In the genomic region with DNA sequence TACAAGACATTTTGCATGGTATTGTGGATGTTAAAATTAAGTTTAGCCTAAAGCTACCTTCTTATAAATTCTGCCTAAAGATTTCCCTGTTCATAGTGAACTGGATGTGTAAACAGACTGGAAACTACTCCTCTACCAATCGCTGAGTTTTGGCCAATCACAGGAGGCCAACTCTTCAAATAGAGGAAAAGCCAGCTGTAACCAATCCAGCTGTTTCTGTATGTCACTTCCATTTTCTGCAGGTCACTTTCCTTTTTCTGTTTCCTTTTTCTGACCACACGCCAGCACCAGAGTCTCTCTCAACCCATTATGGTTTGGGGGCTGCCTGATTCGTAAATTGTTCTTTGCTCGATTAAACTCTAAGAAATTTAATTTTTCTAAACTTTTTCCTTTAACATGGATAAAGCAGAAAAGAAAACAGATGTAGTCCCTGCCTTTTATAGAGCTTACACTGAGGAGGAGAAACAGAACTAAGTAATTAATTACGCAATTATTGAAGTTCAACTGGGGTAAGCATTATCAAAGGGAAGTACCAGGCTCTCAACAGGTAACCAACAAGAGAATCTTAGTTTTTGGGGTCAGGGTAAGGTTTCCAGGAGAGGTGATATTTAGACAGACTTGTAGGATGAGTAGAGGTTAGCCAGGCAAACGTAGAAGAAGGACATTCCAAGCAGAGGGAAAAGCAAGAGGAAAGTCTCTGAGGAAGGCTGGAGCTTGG, we compare ENCODE assay signal across 21 cellular contexts. TPM values are rescaled to one million over a fixed set of nuclear protein-coding genes. Genes with fewer than 3 reads are reported as not detected.
A peak's percentile ranks its signal among the peaks of the same experiment; 100 is the strongest.
DNase-seq lines count a peak whose midpoint lies in the region; ATAC-seq, FAIRE-seq and TF ChIP-seq lines count a peak whose summit lies in the region.
"Had no signal": no experiment of that assay in that cellular context is flagged by ENCODE, and none has a peak within 500 bp of the region (broad histone marks: within the 10 kb centered on the region; RNA-seq: fewer than 3 reads in every experiment).

No MANE protein-coding gene starts in this region.

- no peaks in the 10 kb centered on the region for H3K36me3 Mint-ChIP-seq in natural killer cell treated with Interleukin-12 subunit alpha and Interleukin-12 subunit beta and Interleukin-15 and Interleukin-18, amount 100 ng/mL, for 72 hours
- H3K36me3 Mint-ChIP-seq in stimulated activated effector memory CD8-positive, alpha-beta T cell treated with anti-CD3 and anti-CD28 coated beads, Interleukin-12 subunit alpha, Interleukin-12 subunit beta, amount 100 ng/mL, for 72 hours: no peaks in the 10 kb centered on the region
- H3K36me3 Mint-ChIP-seq: activated CD8-positive, alpha-beta memory T cell treated with anti-CD3 and anti-CD28 coated beads, Interleukin-2, amount 10 ng/mL, durations not matched to agents 7 days and 5 days; immature natural killer cell had no signal

- H3K4me1 Mint-ChIP-seq in natural killer cell treated with Interleukin-12 subunit alpha and Interleukin-12 subunit beta and Interleukin-15 and Interleukin-18, amount 100 ng/mL, for 72 hours (ENCODE audit: low read depth in 2 of 2): no peaks in the 10 kb centered on the region
- peaks cover 6% of the 10 kb centered on the region for H3K4me1 Mint-ChIP-seq in stimulated activated effector memory CD8-positive, alpha-beta T cell treated with anti-CD3 and anti-CD28 coated beads, Interleukin-12 subunit alpha, Interleukin-12 subunit beta, amount 100 ng/mL, for 72 hours
- H3K4me1 Mint-ChIP-seq: activated CD8-positive, alpha-beta memory T cell treated with anti-CD3 and anti-CD28 coated beads, Interleukin-2, amount 10 ng/mL, durations not matched to agents 7 days and 5 days; immature natural killer cell had no signal

- POLR2A ChIA-PET in H1 (lab: Charles Lee; ENCODE audit: partially characterized antibody): no interaction called here

- H2BK20ac ChIP-seq in H1 (ENCODE audit: low read length): no peak overlapping the region

- no peak overlapping the region for H2AK5ac ChIP-seq in H1 (ENCODE audit: low read depth, low read length)

- H2AFZ ChIP-seq in H1 (ENCODE audit: low read length): no peak overlapping the region

- no peaks in the 10 kb centered on the region for H3K79me2 ChIP-seq in H1 (ENCODE audit: control insufficient read depth in 1 of 2, insufficient read depth in 2 of 2, low read length in 2 of 2)

- no peak overlapping the region for H4K5ac ChIP-seq in H1 (ENCODE audit: insufficient read length, low read depth, low read length)

- in situ Hi-C loops in KBM-7 (cut with MboI; ENCODE audit: low pct_unique_long_range_greater_than_20kb, low sequenced_read_pairs): no loop called here

- H3K36me3 ChIP-seq in H1 (ENCODE audit: control insufficient read depth in 2 of 4, insufficient read depth in 4 of 4, low read length in 3 of 4): no peaks in the 10 kb centered on the region
- no peaks in the 10 kb centered on the region for H3K36me3 ChIP-seq in upper lobe of left lung

- DNase-seq in KBM-7 (peak; percentile 50), NOMO-1 treated with dmso at 0.1 percent for 144 hours (lab: John Stamatoyannopoulos, UW; ENCODE audit: unreplicated experiment) (peak; percentile 78), H1 (ENCODE audit: low read depth in 1 of 2, low spot score in 2 of 2) (no peak), sciatic nerve (ENCODE audit: low spot score) (no peak), SW 1271 (lab: John Stamatoyannopoulos, UW) (no peak), upper lobe of left lung (no peak)
- no peak for DNase-seq in natural killer cell treated with Interleukin-12 subunit alpha and Interleukin-12 subunit beta and Interleukin-15 and Interleukin-18, amount 100 ng/mL, for 72 hours (ENCODE audit: low spot score)
- DNase-seq in stimulated activated effector memory CD8-positive, alpha-beta T cell treated with anti-CD3 and anti-CD28 coated beads, Interleukin-12 subunit alpha, Interleukin-12 subunit beta, amount 100 ng/mL, for 72 hours (ENCODE audit: low spot score in 2 of 2): no peak
- DNase-seq: activated CD4-positive, CD25-positive, alpha-beta regulatory T cell treated with anti-CD3 and anti-CD28 coated beads, Interleukin-2, amount 50 U/mL, for 72 hours; activated CD8-positive, alpha-beta memory T cell treated with anti-CD3 and anti-CD28 coated beads, Interleukin-2, amount 10 ng/mL, durations not matched to agents 7 days and 5 days; activated effector memory CD4-positive, alpha-beta T cell treated with Interleukin-2 at 50 U/mL for 16 hours; central memory CD4-positive, alpha-beta T cell; effector memory CD8-positive, alpha-beta T cell; immature natural killer cell; NCI-H2171 treated with DMSO at 0.1 percent for 48 hours; stimulated activated CD4-positive, alpha-beta T cell treated with anti-CD3 and anti-CD28 coated beads, Interleukin-2, amount 100 ng/mL, for 24 hours; T-helper 9 cell had no signal

- H2BK5ac ChIP-seq in H1 (ENCODE audit: low read depth, low read length): no peak overlapping the region

- H3K18ac ChIP-seq in H1 (ENCODE audit: extremely low read depth, low read length): no peak overlapping the region

- no peak overlapping the region for H3K4ac ChIP-seq in H1 (replicated peaks; ENCODE audit: insufficient read length, low read depth, low read length)

- H3K27me3 Mint-ChIP-seq in natural killer cell treated with Interleukin-12 subunit alpha and Interleukin-12 subunit beta and Interleukin-15 and Interleukin-18, amount 100 ng/mL, for 72 hours: peaks cover 13 to 31% of the 10 kb centered on the region in 2 donors
- H3K27me3 Mint-ChIP-seq: IgD-negative memory B cell had no signal

- no peaks in the 10 kb centered on the region for H3K79me1 ChIP-seq in H1 (ENCODE audit: low read depth, low read length)

- H3K4me3 ChIP-seq in H1 (ENCODE audit: extremely low read depth in 1 of 4, insufficient read depth in 2 of 4, low read depth in 3 of 4, low read length in 4 of 4) (no peak overlapping the region), upper lobe of left lung (no peak overlapping the region)
- H3K4me3 ChIP-seq: GM12878 had no signal

- 80% methylated on average over 6 of the region's 6 CpGs; no CpG with 5 or more reads in 1 of the 2 experiments for WGBS in H1 (ENCODE audit: extremely low coverage in 1 of 2, insufficient coverage in 1 of 2, insufficient read length in 1 of 2, insufficient replicate concordance in 2 of 2, low coverage in 1 of 2, low lambda C conversion rate in 2 of 2, missing lambda C conversion rate in 1 of 2), 2 experiments
- 58 to 65% methylated on average over 6 of the region's 6 CpGs for WGBS in upper lobe of left lung, 2 donors

- TF ChIP-seq EP300 in H1 (IDR thresholded peaks at IDR 0.05; ENCODE audit: borderline replicate concordance in 1 of 2, low read depth in 2 of 2, low read length in 2 of 2) (no peak), upper lobe of left lung (IDR thresholded peaks at IDR 0.05) (no peak)

- H3K9me3 ChIP-seq in H1 (ENCODE audit: insufficient read depth in 2 of 2, low read depth in 1 of 2, low read length in 1 of 2): no peaks in the 10 kb centered on the region
- H3K9me3 ChIP-seq in upper lobe of left lung: no peaks in the 10 kb centered on the region

- H3K27ac Mint-ChIP-seq in natural killer cell treated with Interleukin-12 subunit alpha and Interleukin-12 subunit beta and Interleukin-15 and Interleukin-18, amount 100 ng/mL, for 72 hours: no peak overlapping the region
- no peak overlapping the region for H3K27ac Mint-ChIP-seq in stimulated activated effector memory CD8-positive, alpha-beta T cell treated with anti-CD3 and anti-CD28 coated beads, Interleukin-12 subunit alpha, Interleukin-12 subunit beta, amount 100 ng/mL, for 72 hours
- H3K27ac Mint-ChIP-seq: activated CD8-positive, alpha-beta memory T cell treated with anti-CD3 and anti-CD28 coated beads, Interleukin-2, amount 10 ng/mL, durations not matched to agents 7 days and 5 days; effector memory CD8-positive, alpha-beta T cell; IgD-negative memory B cell; immature natural killer cell had no signal

- H3K4me1 ChIP-seq in H1 (replicated peaks in 1 of 4; ENCODE audit: control insufficient read depth in 3 of 4, insufficient read depth in 4 of 4, low read length in 3 of 4): peaks cover 0 to 4% (median 0%) of the 10 kb centered on the region in 4 experiments; a peak in 1 of 7 replicates
- peaks cover 0 to 4% (median 0%) of the 10 kb centered on the region in 4 donors for H3K4me1 ChIP-seq in upper lobe of left lung

- H3K14ac ChIP-seq in H1 (ENCODE audit: insufficient read length): no peak overlapping the region

- H2BK12ac ChIP-seq in H1 (ENCODE audit: low read depth, low read length): no peak overlapping the region

- H4K20me1 ChIP-seq in H1 (replicated peaks in 1 of 2; ENCODE audit: control insufficient read depth in 1 of 2, insufficient read depth in 2 of 2, low read length in 2 of 2): no peaks in the 10 kb centered on the region

- H2BK15ac ChIP-seq in H1 (ENCODE audit: low read length): no peak overlapping the region

- H3K9me3 Mint-ChIP-seq in natural killer cell treated with Interleukin-12 subunit alpha and Interleukin-12 subunit beta and Interleukin-15 and Interleukin-18, amount 100 ng/mL, for 72 hours: no peaks in the 10 kb centered on the region
- H3K9me3 Mint-ChIP-seq in stimulated activated effector memory CD8-positive, alpha-beta T cell treated with anti-CD3 and anti-CD28 coated beads, Interleukin-12 subunit alpha, Interleukin-12 subunit beta, amount 100 ng/mL, for 72 hours: no peaks in the 10 kb centered on the region
- H3K9me3 Mint-ChIP-seq: effector memory CD8-positive, alpha-beta T cell; IgD-negative memory B cell; immature natural killer cell had no signal

- TF ChIP-seq RAD21 in H1 (IDR thresholded peaks at IDR 0.05 in 1 of 2, conservative IDR thresholded peaks at IDR 0.05 in 1 of 2; ENCODE audit: low read depth in 2 of 2, low read length in 2 of 2): no peak

- CTCF ChIA-PET in H1 (lab: Charles Lee; ENCODE audit: partially characterized antibody): interaction anchor here (0.6 to 2.8 kb wide), 6 partner anchors 8 to 234 kb away, joined by 3 to 13 read pairs (median 8); partner anchors contain the start of gene NADK2

- no peak overlapping the region for H4K8ac ChIP-seq in H1 (ENCODE audit: extremely low read depth, insufficient read depth, low read length)

- no peaks in the 10 kb centered on the region for H3K23me2 ChIP-seq in H1 (ENCODE audit: low read depth, low read length)

- H3K4me3 Mint-ChIP-seq in natural killer cell treated with Interleukin-12 subunit alpha and Interleukin-12 subunit beta and Interleukin-15 and Interleukin-18, amount 100 ng/mL, for 72 hours: no peak overlapping the region
- H3K4me3 Mint-ChIP-seq in stimulated activated effector memory CD8-positive, alpha-beta T cell treated with anti-CD3 and anti-CD28 coated beads, Interleukin-12 subunit alpha, Interleukin-12 subunit beta, amount 100 ng/mL, for 72 hours: no peak overlapping the region
- H3K4me3 Mint-ChIP-seq: activated CD8-positive, alpha-beta memory T cell treated with anti-CD3 and anti-CD28 coated beads, Interleukin-2, amount 10 ng/mL, durations not matched to agents 7 days and 5 days; effector memory CD8-positive, alpha-beta T cell; IgD-negative memory B cell; immature natural killer cell had no signal

- no peak for FAIRE-seq in H1 (lab: Jason Lieb, UNC)
- FAIRE-seq: GM12878 had no signal

- H4K91ac ChIP-seq in H1 (replicated peaks; ENCODE audit: insufficient read length, low read length): no peak overlapping the region

- H3K27ac ChIP-seq in H1 (ENCODE audit: low read depth, low read length) (no peak overlapping the region), upper lobe of left lung (peak overlapping the region in 1 of 4 donors; percentile 50)

- ATAC-seq in sciatic nerve (peak; percentile 28), upper lobe of left lung (ENCODE audit: low FRiP score in 2 of 2) (no peak)
- no peak for ATAC-seq in natural killer cell treated with Interleukin-12 subunit alpha and Interleukin-12 subunit beta and Interleukin-15 and Interleukin-18, amount 100 ng/mL, for 72 hours
- ATAC-seq in stimulated activated effector memory CD8-positive, alpha-beta T cell treated with anti-CD3 and anti-CD28 coated beads, Interleukin-12 subunit alpha, Interleukin-12 subunit beta, amount 100 ng/mL, for 72 hours: no peak
- ATAC-seq: activated CD8-positive, alpha-beta memory T cell treated with anti-CD3 and anti-CD28 coated beads, Interleukin-2, amount 10 ng/mL, durations not matched to agents 7 days and 5 days; effector memory CD8-positive, alpha-beta T cell; GM12878 had no signal

- H3K56ac ChIP-seq in H1 (replicated peaks; ENCODE audit: insufficient read length, low read depth, low read length): no peak overlapping the region

- H3K27me3 ChIP-seq in H1 (replicated peaks in 1 of 4; ENCODE audit: control insufficient read depth in 3 of 4, extremely low read depth in 1 of 4, insufficient read depth in 3 of 4, low read length in 3 of 4) (no peaks in the 10 kb centered on the region; a peak in 1 of 7 replicates), upper lobe of left lung (no peaks in the 10 kb centered on the region)

- TF ChIP-seq CTCF in H1 (IDR thresholded peaks at IDR 0.05; ENCODE audit: control extremely low read depth in 1 of 3, insufficient read depth in 1 of 3, low read depth in 1 of 3, low read length in 3 of 3): no peak
- TF ChIP-seq CTCF in upper lobe of left lung (IDR thresholded peaks at IDR 0.05): no peak

- no peak overlapping the region for H3K4me2 ChIP-seq in H1 (ENCODE audit: insufficient read depth in 1 of 2, low read depth in 2 of 2, low read length in 2 of 2)

- intact Hi-C loops in sciatic nerve (cut with DNase I): no loop called here

- H3K23ac ChIP-seq in H1 (ENCODE audit: insufficient read length): no peak overlapping the region

- no peak overlapping the region for H3K9ac ChIP-seq in H1 (replicated peaks in 1 of 4; ENCODE audit: extremely low read depth in 1 of 4, low read depth in 3 of 4, low read length in 3 of 4)

- H2BK120ac ChIP-seq in H1 (replicated peaks; ENCODE audit: low read depth, low read length): no peak overlapping the region

- TF ChIP-seq POLR2A in H1 (IDR thresholded peaks at IDR 0.05; ENCODE audit: control extremely low read depth in 1 of 2, low read depth in 2 of 2, low read length in 2 of 2) (no peak), upper lobe of left lung (IDR thresholded peaks at IDR 0.05) (no peak)

RNA-seq across cellular contexts. Expression of gene RANBP3L, which starts 27.7 kb away (rescaled TPM):
- not detected in 2 replicates for total RNA-seq in H1 (2021; fragmentation: NEBNext Ultra II Directional; extraction: Animal tissue kit (Norgen Biotek cat#: 25700))
- polyA plus RNA-seq in H1 (2011; rRNA removed): not detected in 2 replicates
- polyA plus RNA-seq in H1 (2011; cell fraction: cytosol; rRNA removed): not detected
- not detected for polyA plus RNA-seq in H1 (2011; cell fraction: nucleus; rRNA removed)
- polyA plus RNA-seq in H1 (2012, experiment 1 of 2): not detected in 4 replicates
- not detected for polyA plus RNA-seq in H1 (2012, experiment 2 of 2)
- polyA plus RNA-seq in H1 (2013, experiment 1 of 2): not detected
- not detected for polyA plus RNA-seq in H1 (2013, experiment 2 of 2)
- not detected in 2 replicates for polyA minus RNA-seq in H1 (2011; rRNA and poly(A)+ RNA removed)
- not detected for polyA minus RNA-seq in H1 (2011; cell fraction: cytosol; rRNA and poly(A)+ RNA removed)
- not detected for polyA minus RNA-seq in H1 (2011; cell fraction: nucleus; rRNA and poly(A)+ RNA removed)
- total RNA-seq in sciatic nerve (0.40 TPM), upper lobe of left lung (1 to 10 TPM; 1.1 to 4.6 (median 2.8) TPM)
- not detected for total RNA-seq in natural killer cell treated with Interleukin-12 subunit alpha and Interleukin-12 subunit beta and Interleukin-15 and Interleukin-18, amount 100 ng/mL, for 72 hours
- total RNA-seq: activated CD8-positive, alpha-beta memory T cell treated with anti-CD3 and anti-CD28 coated beads, Interleukin-2, amount 10 ng/mL, durations not matched to agents 7 days and 5 days; fibroblast of lung; G401 had no signal
- polyA plus RNA-seq: IgD-negative memory B cell, immature natural killer cell had no signal

RNA-seq across cellular contexts. Expression of gene NADK2, which starts 32.2 kb away (rescaled TPM):
- 16.1 and 16.4 TPM in 2 replicates for total RNA-seq in H1 (2021; fragmentation: NEBNext Ultra II Directional; extraction: Animal tissue kit (Norgen Biotek cat#: 25700))
- polyA plus RNA-seq in H1 (2011; rRNA removed): 3.3 and 3.4 TPM in 2 replicates
- polyA plus RNA-seq in H1 (2011; cell fraction: cytosol; rRNA removed): 5.9 TPM
- 4.2 TPM for polyA plus RNA-seq in H1 (2011; cell fraction: nucleus; rRNA removed)
- 7.4 to 15.4 TPM (median 13.1 TPM) in 4 replicates for polyA plus RNA-seq in H1 (2012, experiment 1 of 2)
- 0.97 TPM for polyA plus RNA-seq in H1 (2012, experiment 2 of 2)
- 4.2 TPM for polyA plus RNA-seq in H1 (2013, experiment 1 of 2)
- 4.0 TPM for polyA plus RNA-seq in H1 (2013, experiment 2 of 2)
- 10.4 and 14.0 TPM in 2 replicates for polyA minus RNA-seq in H1 (2011; rRNA and poly(A)+ RNA removed)
- polyA minus RNA-seq in H1 (2011; cell fraction: cytosol; rRNA and poly(A)+ RNA removed): 12.0 TPM
- polyA minus RNA-seq in H1 (2011; cell fraction: nucleus; rRNA and poly(A)+ RNA removed): 8.8 TPM
- 39.9 TPM for total RNA-seq in sciatic nerve
- 10 to 100 TPM; 13.1 to 19.6 TPM for total RNA-seq in natural killer cell treated with Interleukin-12 subunit alpha and Interleukin-12 subunit beta and Interleukin-15 and Interleukin-18, amount 100 ng/mL, for 72 hours
- 10 to 100 TPM; 12.6 to 39.6 (median 19.9) TPM for total RNA-seq in upper lobe of left lung

Comparison
In these comparisons a context has a peak if more than half of its experiments do, and no peak if none do; other contexts are left out.
1. DNase-seq: peak in KBM-7 (single experiment) and NOMO-1 treated with dmso at 0.1 percent for 144 hours (single experiment); none in H1 (0 of 2), sciatic nerve (single experiment), natural killer cell treated with Interleukin-12 subunit alpha and Interleukin-12 subunit beta and Interleukin-15 and Interleukin-18, amount 100 ng/mL, for 72 hours (single experiment), SW 1271 (0 of 2), upper lobe of left lung (0 of 2) and stimulated activated effector memory CD8-positive, alpha-beta T cell treated with anti-CD3 and anti-CD28 coated beads, Interleukin-12 subunit alpha, Interleukin-12 subunit beta, amount 100 ng/mL, for 72 hours (0 of 2).